In the genomic region with DNA sequence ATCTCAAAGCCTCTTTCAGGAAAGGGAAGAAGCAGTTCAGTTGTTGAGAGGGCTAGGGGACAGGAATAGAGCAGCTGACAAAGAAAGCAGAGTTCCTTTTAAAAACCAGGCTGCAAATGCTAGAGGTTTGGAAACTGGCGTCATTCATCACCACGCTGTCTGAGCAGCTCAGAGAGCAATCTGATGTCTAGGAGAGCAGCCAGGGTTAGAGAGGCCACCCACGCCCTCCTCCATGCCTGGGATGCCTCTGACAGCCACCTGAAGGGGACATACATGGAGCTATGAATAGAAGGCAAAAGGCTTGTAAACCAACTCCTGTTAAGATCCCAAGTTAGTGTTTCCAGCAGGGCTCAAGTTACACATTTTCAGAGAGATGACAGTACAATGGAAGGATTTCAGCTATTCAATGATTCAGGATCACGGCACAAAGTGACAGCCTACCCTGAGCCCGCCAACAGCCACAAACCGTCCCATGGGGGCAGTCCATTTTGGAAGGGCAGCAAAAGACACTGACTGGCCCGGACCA, we compare ENCODE assay signal across 16 cellular contexts. TPM values are rescaled to one million over a fixed set of nuclear protein-coding genes. Genes with fewer than 3 reads are reported as not detected.
DNase-seq lines count a peak whose midpoint lies in the region; ATAC-seq, FAIRE-seq and TF ChIP-seq lines count a peak whose summit lies in the region.
"Had no signal": no experiment of that assay in that cellular context is flagged by ENCODE, and none has a peak within 500 bp of the region (broad histone marks: within the 10 kb centered on the region; RNA-seq: fewer than 3 reads in every experiment).

No MANE protein-coding gene starts in this region.

- peaks cover 62% of the 10 kb centered on the region for H3K79me2 ChIP-seq in HepG2 (ENCODE audit: insufficient read depth, low read length)

- H3K36me3 Mint-ChIP-seq in activated CD4-positive, alpha-beta memory T cell treated with anti-CD3 and anti-CD28 coated beads for 36 hours = peaks cover 18% of the 10 kb centered on the region

- TF ChIP-seq RAD21 in HepG2 (CRISPR knock-in tag; IDR thresholded peaks at IDR 0.05) = no peak

- H2AFZ ChIP-seq in HepG2 (ENCODE audit: low read length) = no peak overlapping the region

- peaks cover 4% of the 10 kb centered on the region for H4K20me1 ChIP-seq in HepG2 (ENCODE audit: insufficient read depth, low read length)

- no peak overlapping the region for H3K4me2 ChIP-seq in HepG2 (ENCODE audit: low read depth, low read length)

- H3K27me3 Mint-ChIP-seq in activated CD4-positive, alpha-beta memory T cell treated with anti-CD3 and anti-CD28 coated beads for 36 hours = no peaks in the 10 kb centered on the region

- in situ Hi-C loops in HepG2 (cut with HindIII; ENCODE audit: extremely low pct_ligation_motif_present, low pct_unique_long_range_greater_than_20kb) = no loop called here

- no peak for TF ChIP-seq CTCF in HepG2 (CRISPR knock-in tag; IDR thresholded peaks at IDR 0.05)

- CTCF ChIA-PET in HepG2 (lab: Yijun Ruan, JAX; ENCODE audit: low intra/inter-chr PET ratio, low total read pairs) = no interaction called here
- CTCF ChIA-PET in activated CD4-positive, alpha-beta memory T cell treated with anti-CD3 and anti-CD28 coated beads for 36 hours (lab: Charles Lee) = no interaction called here

- H3K9ac ChIP-seq in HepG2 (ENCODE audit: insufficient read depth, low read depth, low read length) = no peak overlapping the region

- H3K4me1 Mint-ChIP-seq in activated CD4-positive, alpha-beta memory T cell treated with anti-CD3 and anti-CD28 coated beads for 36 hours (ENCODE audit: low read depth) = peaks cover 31% of the 10 kb centered on the region

- ATAC-seq in Right ventricle myocardium superior (ENCODE audit: poor library complexity) = peak; percentile 69
- peak; percentile 21; the same call in 2 of the 3 replicates for ATAC-seq in HepG2
- ATAC-seq in HG03571 (IDR thresholded peaks at IDR 0.05; ENCODE audit: unreplicated experiment) = no peak
- ATAC-seq: sciatic nerve had no signal

- no peak for FAIRE-seq in HepG2 (lab: Jason Lieb, UNC)
- FAIRE-seq in urothelium cell line (lab: Jason Lieb, UNC) = no peak

- POLR2A ChIA-PET in HepG2 (lab: Yijun Ruan, JAX) = interaction anchor here (1.9 to 2.3 kb wide), 2 partner anchors 11 to 21 kb away, joined by 9 read pairs; a partner anchor contains a TSS
- POLR2A ChIA-PET in activated CD4-positive, alpha-beta memory T cell treated with anti-CD3 and anti-CD28 coated beads for 36 hours (lab: Charles Lee) = no interaction called here

- no peaks in the 10 kb centered on the region for H3K9me3 ChIP-seq in HepG2 (ENCODE audit: low read length)

- no peak overlapping the region for H3K4me3 ChIP-seq in HepG2 (replicated peaks in 1 of 3; ENCODE audit: insufficient read depth in 1 of 3, low read depth in 2 of 3, low read length in 3 of 3)

- no peaks in the 10 kb centered on the region for H3K9me3 Mint-ChIP-seq in activated CD4-positive, alpha-beta memory T cell treated with anti-CD3 and anti-CD28 coated beads for 36 hours
- H3K9me3 Mint-ChIP-seq: T-helper 1 cell treated with Interleukin-12 subunit alpha and Interleukin-12 subunit beta and Interleukin-4 antibody, amounts not matched to agents 30 μg/mL and 1 μg/mL, for 36 hours had no signal

- H3K36me3 ChIP-seq in HepG2 (replicated peaks in 1 of 2; ENCODE audit: control insufficient read depth in 1 of 2, insufficient read depth in 2 of 2, low read length in 2 of 2) = peaks cover 19 to 41% of the 10 kb centered on the region in 2 experiments

- H3K27ac Mint-ChIP-seq in activated CD4-positive, alpha-beta memory T cell treated with anti-CD3 and anti-CD28 coated beads for 36 hours = no peak overlapping the region
- H3K27ac Mint-ChIP-seq: T-helper 1 cell treated with Interleukin-12 subunit alpha and Interleukin-12 subunit beta and Interleukin-4 antibody, amounts not matched to agents 30 μg/mL and 1 μg/mL, for 36 hours had no signal

- DNase-seq in Right ventricle myocardium superior = no peak
- no peak for DNase-seq in cardiac septum (ENCODE audit: low spot score)
- DNase-seq in caudate nucleus (lab: John Stamatoyannopoulos, UW) = peak in 46 of 61 donors; percentile 21 to 95 (median 70)
- DNase-seq in HepG2 (ENCODE audit: low spot score) = no peak
- DNase-seq in urothelium cell line (ENCODE audit: low spot score) = peak; percentile 26
- no peak for DNase-seq in activated CD4-positive, alpha-beta memory T cell treated with anti-CD3 and anti-CD28 coated beads for 36 hours
- no peak for DNase-seq in activated CD8-positive, alpha-beta memory T cell treated with anti-CD3 and anti-CD28 coated beads for 24 hours
- DNase-seq: activated CD8-positive, alpha-beta memory T cell treated with anti-CD3 and anti-CD28 coated beads, Interleukin-2, amount 50 U/mL, for 48 hours; effector CD8-positive, alpha-beta T cell; KG1; NCI-H524 treated with DMSO at 0.1 percent for 48 hours had no signal

- TF ChIP-seq EP300 in HepG2 (IDR thresholded peaks at IDR 0.05; ENCODE audit: low read depth in 2 of 2, low read length in 2 of 2) (no peak), HepG2 (CRISPR knock-in tag; IDR thresholded peaks at IDR 0.05; ENCODE audit: borderline replicate concordance) (no peak)

- H3K4me1 ChIP-seq in HepG2 (ENCODE audit: insufficient read depth, low read length) = peaks cover 22% of the 10 kb centered on the region

- no peaks in the 10 kb centered on the region for H3K27me3 ChIP-seq in HepG2 (ENCODE audit: control insufficient read depth in 1 of 2, insufficient read depth in 2 of 2, low read length in 2 of 2)

- peak in 1 of 2 experiments; percentile 22; a peak in 1 of 4 replicates for TF ChIP-seq POLR2A in HepG2 (IDR thresholded peaks at IDR 0.05; ENCODE audit: insufficient read depth in 1 of 2, low read depth in 2 of 2, low read length in 2 of 2)

- TSS peak; percentile 8 for BruUV-seq in HepG2 (replicated peaks; lab: Mats Ljungman, UMichigan)

- H3K27ac ChIP-seq in caudate nucleus (ENCODE audit: low read depth, low read length) (peak overlapping the region; percentile 24), HepG2 (ENCODE audit: extremely low read length, insufficient read depth, low read length) (peak overlapping the region; percentile 39)

- intact Hi-C loops in Right ventricle myocardium superior (cut with DNase I) = no loop called here
- intact Hi-C loops in cardiac septum (cut with DNase I) = no loop called here
- intact Hi-C loops in HepG2 (cut with micrococcal nuclease; ENCODE audit: unreplicated experiment) = no loop called here
- intact Hi-C loops in activated CD4-positive, alpha-beta memory T cell treated with anti-CD3 and anti-CD28 coated beads for 36 hours (cut with micrococcal nuclease) = no loop called here

- WGBS in HepG2 (ENCODE audit: low lambda C conversion rate) = 95% methylated on average over 7 of the region's 7 CpGs

- H3K4me3 Mint-ChIP-seq in activated CD4-positive, alpha-beta memory T cell treated with anti-CD3 and anti-CD28 coated beads for 36 hours = no peak overlapping the region
- H3K4me3 Mint-ChIP-seq: T-helper 1 cell treated with Interleukin-12 subunit alpha and Interleukin-12 subunit beta and Interleukin-4 antibody, amounts not matched to agents 30 μg/mL and 1 μg/mL, for 36 hours had no signal

RNA-seq across cellular contexts. Expression of a gene that starts 12.4 kb away (rescaled TPM):
- 38.6 TPM for total RNA-seq in Right ventricle myocardium superior
- total RNA-seq in cardiac septum = 43.9 TPM
- 110 and 136 TPM in 2 replicates for total RNA-seq in HepG2 (2016; rRNA removed; fragmentation: Illumina TruSeq; extraction: Trizol)
- total RNA-seq in HepG2 (2016; cell fraction: cytosol; rRNA removed; fragmentation: Illumina TruSeq; extraction: Trizol; ENCODE audit: low read depth) = 61.7 and 72.3 TPM in 2 replicates
- 112 and 128 TPM in 2 replicates for total RNA-seq in HepG2 (2016; cell fraction: insoluble cytoplasmic fraction; rRNA removed; fragmentation: Illumina TruSeq; extraction: Trizol)
- 97.4 and 130 TPM in 2 replicates for total RNA-seq in HepG2 (2016; cell fraction: membrane; rRNA removed; fragmentation: Illumina TruSeq; extraction: Trizol)
- total RNA-seq in HepG2 (2016; cell fraction: nucleus; rRNA removed; fragmentation: Illumina TruSeq; extraction: Trizol) = 58.3 and 58.4 TPM in 2 replicates
- 123 and 129 TPM in 2 replicates for polyA plus RNA-seq in HepG2 (2011; rRNA removed)
- polyA plus RNA-seq in HepG2 (2011; cell fraction: cytosol; rRNA removed) = 151 and 173 TPM in 2 replicates
- polyA plus RNA-seq in HepG2 (2011; cell fraction: nucleus; rRNA removed) = 63.1 and 63.8 TPM in 2 replicates
- polyA plus RNA-seq in HepG2 (2012) = 88.1 and 94.6 TPM in 2 replicates
- polyA plus RNA-seq in HepG2 (2016; cell fraction: cytosol; fragmentation: Illumina TruSeq; extraction: Trizol; ENCODE audit: low read depth) = 121 and 161 TPM in 2 replicates
- 256 and 287 TPM in 2 replicates for polyA plus RNA-seq in HepG2 (2016; cell fraction: insoluble cytoplasmic fraction; fragmentation: Illumina TruSeq; extraction: Trizol; ENCODE audit: low read depth)
- polyA plus RNA-seq in HepG2 (2016; cell fraction: membrane; fragmentation: Illumina TruSeq; extraction: Trizol; ENCODE audit: low read depth) = 158 and 192 TPM in 2 replicates
- 155 and 165 TPM in 2 replicates for polyA plus RNA-seq in HepG2 (2016; cell fraction: nucleus; fragmentation: Illumina TruSeq; extraction: Trizol; ENCODE audit: insufficient read depth, low read depth)
- 69.9 and 105 TPM in 2 replicates for polyA minus RNA-seq in HepG2 (2011; rRNA and poly(A)+ RNA removed; ENCODE audit: low replicate concordance)
- 30.2 and 31.4 TPM in 2 replicates for polyA minus RNA-seq in HepG2 (2011; cell fraction: cytosol; rRNA and poly(A)+ RNA removed)
- 15.9 and 19.8 TPM in 2 replicates for polyA minus RNA-seq in HepG2 (2011; cell fraction: nucleus; rRNA and poly(A)+ RNA removed)
- total RNA-seq in activated CD4-positive, alpha-beta memory T cell treated with anti-CD3 and anti-CD28 coated beads for 36 hours = 10 to 100 TPM; 47.8 to 52.4 TPM

RNA-seq across cellular contexts. Expression of a gene that starts 19.8 kb away (rescaled TPM):
- 0.11 TPM for total RNA-seq in Right ventricle myocardium superior
- not detected for total RNA-seq in cardiac septum
- 0.13 and 0.24 TPM in 2 replicates for total RNA-seq in HepG2 (2016; rRNA removed; fragmentation: Illumina TruSeq; extraction: Trizol)
- total RNA-seq in HepG2 (2016; cell fraction: cytosol; rRNA removed; fragmentation: Illumina TruSeq; extraction: Trizol; ENCODE audit: low read depth) = not detected in 2 replicates
- total RNA-seq in HepG2 (2016; cell fraction: insoluble cytoplasmic fraction; rRNA removed; fragmentation: Illumina TruSeq; extraction: Trizol) = 0.09 and 0.24 TPM in 2 replicates
- 0.14 and 0.19 TPM in 2 replicates for total RNA-seq in HepG2 (2016; cell fraction: membrane; rRNA removed; fragmentation: Illumina TruSeq; extraction: Trizol)
- 0.25 TPM in 1 of 2 replicates, not detected in the other for total RNA-seq in HepG2 (2016; cell fraction: nucleus; rRNA removed; fragmentation: Illumina TruSeq; extraction: Trizol)
- 0.05 and 0.31 TPM in 2 replicates for polyA plus RNA-seq in HepG2 (2011; rRNA removed)
- 0.07 and 0.10 TPM in 2 replicates for polyA plus RNA-seq in HepG2 (2011; cell fraction: cytosol; rRNA removed)
- polyA plus RNA-seq in HepG2 (2011; cell fraction: nucleus; rRNA removed) = 0.66 and 1.2 TPM in 2 replicates
- 0.28 and 0.44 TPM in 2 replicates for polyA plus RNA-seq in HepG2 (2012)
- not detected in 2 replicates for polyA plus RNA-seq in HepG2 (2016; cell fraction: cytosol; fragmentation: Illumina TruSeq; extraction: Trizol; ENCODE audit: low read depth)
- polyA plus RNA-seq in HepG2 (2016; cell fraction: insoluble cytoplasmic fraction; fragmentation: Illumina TruSeq; extraction: Trizol; ENCODE audit: low read depth) = not detected in 2 replicates
- polyA plus RNA-seq in HepG2 (2016; cell fraction: membrane; fragmentation: Illumina TruSeq; extraction: Trizol; ENCODE audit: low read depth) = 0.09 and 0.14 TPM in 2 replicates
- 0.55 and 0.56 TPM in 2 replicates for polyA plus RNA-seq in HepG2 (2016; cell fraction: nucleus; fragmentation: Illumina TruSeq; extraction: Trizol; ENCODE audit: insufficient read depth, low read depth)
- polyA minus RNA-seq in HepG2 (2011; rRNA and poly(A)+ RNA removed; ENCODE audit: low replicate concordance) = 0.22 TPM in 1 of 2 replicates, not detected in the other
- polyA minus RNA-seq in HepG2 (2011; cell fraction: cytosol; rRNA and poly(A)+ RNA removed) = not detected in 2 replicates
- not detected in 2 replicates for polyA minus RNA-seq in HepG2 (2011; cell fraction: nucleus; rRNA and poly(A)+ RNA removed)
- total RNA-seq in activated CD4-positive, alpha-beta memory T cell treated with anti-CD3 and anti-CD28 coated beads for 36 hours = not detected
- total RNA-seq: A673, kidney epithelial cell, sciatic nerve had no signal

RNA-seq across cellular contexts. Expression of a gene that starts 21.3 kb away (rescaled TPM):
- 22.6 TPM for total RNA-seq in Right ventricle myocardium superior
- total RNA-seq in cardiac septum = 17.3 TPM
- total RNA-seq in HepG2 (2016; rRNA removed; fragmentation: Illumina TruSeq; extraction: Trizol) = 20.2 and 29.1 TPM in 2 replicates
- total RNA-seq in HepG2 (2016; cell fraction: cytosol; rRNA removed; fragmentation: Illumina TruSeq; extraction: Trizol; ENCODE audit: low read depth) = 4.7 and 4.9 TPM in 2 replicates
- 16.6 and 30.9 TPM in 2 replicates for total RNA-seq in HepG2 (2016; cell fraction: insoluble cytoplasmic fraction; rRNA removed; fragmentation: Illumina TruSeq; extraction: Trizol)
- 7.0 and 9.1 TPM in 2 replicates for total RNA-seq in HepG2 (2016; cell fraction: membrane; rRNA removed; fragmentation: Illumina TruSeq; extraction: Trizol)
- 51.9 and 59.6 TPM in 2 replicates for total RNA-seq in HepG2 (2016; cell fraction: nucleus; rRNA removed; fragmentation: Illumina TruSeq; extraction: Trizol)
- 90.4 and 126 TPM in 2 replicates for polyA plus RNA-seq in HepG2 (2011; rRNA removed)
- polyA plus RNA-seq in HepG2 (2011; cell fraction: cytosol; rRNA removed) = 13.5 and 18.5 TPM in 2 replicates
- polyA plus RNA-seq in HepG2 (2011; cell fraction: nucleus; rRNA removed) = 978 and 1,153 TPM in 2 replicates
- polyA plus RNA-seq in HepG2 (2012) = 38.7 and 62.0 TPM in 2 replicates
- polyA plus RNA-seq in HepG2 (2016; cell fraction: cytosol; fragmentation: Illumina TruSeq; extraction: Trizol; ENCODE audit: low read depth) = 3.5 and 4.1 TPM in 2 replicates
- 24.7 and 33.4 TPM in 2 replicates for polyA plus RNA-seq in HepG2 (2016; cell fraction: insoluble cytoplasmic fraction; fragmentation: Illumina TruSeq; extraction: Trizol; ENCODE audit: low read depth)
- polyA plus RNA-seq in HepG2 (2016; cell fraction: membrane; fragmentation: Illumina TruSeq; extraction: Trizol; ENCODE audit: low read depth) = 7.9 and 9.2 TPM in 2 replicates
- 347 and 353 TPM in 2 replicates for polyA plus RNA-seq in HepG2 (2016; cell fraction: nucleus; fragmentation: Illumina TruSeq; extraction: Trizol; ENCODE audit: insufficient read depth, low read depth)
- 33.5 and 71.7 TPM in 2 replicates for polyA minus RNA-seq in HepG2 (2011; rRNA and poly(A)+ RNA removed; ENCODE audit: low replicate concordance)
- 7.8 and 9.6 TPM in 2 replicates for polyA minus RNA-seq in HepG2 (2011; cell fraction: cytosol; rRNA and poly(A)+ RNA removed)
- polyA minus RNA-seq in HepG2 (2011; cell fraction: nucleus; rRNA and poly(A)+ RNA removed) = 54.6 and 61.9 TPM in 2 replicates
- total RNA-seq in activated CD4-positive, alpha-beta memory T cell treated with anti-CD3 and anti-CD28 coated beads for 36 hours = 10 to 100 TPM; 38.6 to 41.0 TPM

RNA-seq across cellular contexts. Expression of a gene that starts 29.9 kb away (rescaled TPM):
- total RNA-seq in Right ventricle myocardium superior (2.5 TPM), cardiac septum (4.5 TPM), HepG2 (2016; rRNA removed; fragmentation: Illumina TruSeq; extraction: Trizol) (3.9 and 6.7 TPM in 2 replicates)
- 1.6 TPM in 2 replicates for total RNA-seq in HepG2 (2016; cell fraction: cytosol; rRNA removed; fragmentation: Illumina TruSeq; extraction: Trizol; ENCODE audit: low read depth)
- total RNA-seq in HepG2 (2016; cell fraction: insoluble cytoplasmic fraction; rRNA removed; fragmentation: Illumina TruSeq; extraction: Trizol) = 4.7 and 7.5 TPM in 2 replicates
- 2.1 and 3.5 TPM in 2 replicates for total RNA-seq in HepG2 (2016; cell fraction: membrane; rRNA removed; fragmentation: Illumina TruSeq; extraction: Trizol)
- total RNA-seq in HepG2 (2016; cell fraction: nucleus; rRNA removed; fragmentation: Illumina TruSeq; extraction: Trizol) = 6.4 and 10.0 TPM in 2 replicates
- polyA plus RNA-seq in HepG2 (2011; rRNA removed) = 7.8 and 13.5 TPM in 2 replicates
- polyA plus RNA-seq in HepG2 (2011; cell fraction: cytosol; rRNA removed) = 5.7 TPM in 2 replicates
- polyA plus RNA-seq in HepG2 (2011; cell fraction: nucleus; rRNA removed) = 29.5 and 34.5 TPM in 2 replicates
- 4.3 and 5.5 TPM in 2 replicates for polyA plus RNA-seq in HepG2 (2012)
- 0.87 and 1.1 TPM in 2 replicates for polyA plus RNA-seq in HepG2 (2016; cell fraction: cytosol; fragmentation: Illumina TruSeq; extraction: Trizol; ENCODE audit: low read depth)
- 3.0 and 5.2 TPM in 2 replicates for polyA plus RNA-seq in HepG2 (2016; cell fraction: insoluble cytoplasmic fraction; fragmentation: Illumina TruSeq; extraction: Trizol; ENCODE audit: low read depth)
- polyA plus RNA-seq in HepG2 (2016; cell fraction: membrane; fragmentation: Illumina TruSeq; extraction: Trizol; ENCODE audit: low read depth) = 1.7 and 1.9 TPM in 2 replicates
- 16.3 and 17.6 TPM in 2 replicates for polyA plus RNA-seq in HepG2 (2016; cell fraction: nucleus; fragmentation: Illumina TruSeq; extraction: Trizol; ENCODE audit: insufficient read depth, low read depth)
- polyA minus RNA-seq in HepG2 (2011; rRNA and poly(A)+ RNA removed; ENCODE audit: low replicate concordance) = 0.58 and 15.8 TPM in 2 replicates
- 1.7 and 2.0 TPM in 2 replicates for polyA minus RNA-seq in HepG2 (2011; cell fraction: cytosol; rRNA and poly(A)+ RNA removed)
- 6.4 and 9.6 TPM in 2 replicates for polyA minus RNA-seq in HepG2 (2011; cell fraction: nucleus; rRNA and poly(A)+ RNA removed)
- 10 to 100 TPM; 38.1 to 38.4 TPM for total RNA-seq in activated CD4-positive, alpha-beta memory T cell treated with anti-CD3 and anti-CD28 coated beads for 36 hours

RNA-seq across cellular contexts. Expression of a gene that starts 38.5 kb away (rescaled TPM):
- total RNA-seq in Right ventricle myocardium superior (0.13 TPM), cardiac septum (not detected), HepG2 (2016; rRNA removed; fragmentation: Illumina TruSeq; extraction: Trizol) (0.09 TPM in 1 of 2 replicates, not detected in the other)
- total RNA-seq in HepG2 (2016; cell fraction: cytosol; rRNA removed; fragmentation: Illumina TruSeq; extraction: Trizol; ENCODE audit: low read depth) = 0.09 TPM in 1 of 2 replicates, not detected in the other
- total RNA-seq in HepG2 (2016; cell fraction: insoluble cytoplasmic fraction; rRNA removed; fragmentation: Illumina TruSeq; extraction: Trizol) = 0.06 TPM in 1 of 2 replicates, not detected in the other
- total RNA-seq in HepG2 (2016; cell fraction: membrane; rRNA removed; fragmentation: Illumina TruSeq; extraction: Trizol) = 0.06 and 0.10 TPM in 2 replicates
- 0.09 TPM in 1 of 2 replicates, not detected in the other for total RNA-seq in HepG2 (2016; cell fraction: nucleus; rRNA removed; fragmentation: Illumina TruSeq; extraction: Trizol)
- polyA plus RNA-seq in HepG2 (2011; rRNA removed) = 0.01 and 0.04 TPM in 2 replicates
- 0.03 and 0.04 TPM in 2 replicates for polyA plus RNA-seq in HepG2 (2011; cell fraction: cytosol; rRNA removed)
- 0.19 and 0.34 TPM in 2 replicates for polyA plus RNA-seq in HepG2 (2011; cell fraction: nucleus; rRNA removed)
- polyA plus RNA-seq in HepG2 (2012) = 0.03 TPM in 1 of 2 replicates, not detected in the other
- polyA plus RNA-seq in HepG2 (2016; cell fraction: cytosol; fragmentation: Illumina TruSeq; extraction: Trizol; ENCODE audit: low read depth) = 0.18 and 0.19 TPM in 2 replicates
- 0.08 TPM in 2 replicates for polyA plus RNA-seq in HepG2 (2016; cell fraction: insoluble cytoplasmic fraction; fragmentation: Illumina TruSeq; extraction: Trizol; ENCODE audit: low read depth)
- polyA plus RNA-seq in HepG2 (2016; cell fraction: membrane; fragmentation: Illumina TruSeq; extraction: Trizol; ENCODE audit: low read depth) = 0.15 and 0.30 TPM in 2 replicates
- 0.19 and 0.20 TPM in 2 replicates for polyA plus RNA-seq in HepG2 (2016; cell fraction: nucleus; fragmentation: Illumina TruSeq; extraction: Trizol; ENCODE audit: insufficient read depth, low read depth)
- polyA minus RNA-seq in HepG2 (2011; rRNA and poly(A)+ RNA removed; ENCODE audit: low replicate concordance) = 0.24 TPM in 1 of 2 replicates, not detected in the other
- polyA minus RNA-seq in HepG2 (2011; cell fraction: cytosol; rRNA and poly(A)+ RNA removed) = not detected in 2 replicates
- not detected in 2 replicates for polyA minus RNA-seq in HepG2 (2011; cell fraction: nucleus; rRNA and poly(A)+ RNA removed)
- total RNA-seq in activated CD4-positive, alpha-beta memory T cell treated with anti-CD3 and anti-CD28 coated beads for 36 hours = under 1 TPM; 0.39 to 0.40 TPM
- total RNA-seq: kidney epithelial cell had no signal

Comparison
In these comparisons a context has a peak if more than half of its experiments do, and no peak if none do; other contexts are left out.
1. DNase-seq: peak in caudate nucleus (46 of 61) and urothelium cell line (single experiment); none in Right ventricle myocardium superior (single experiment), cardiac septum (single experiment), HepG2 (single experiment), activated CD4-positive, alpha-beta memory T cell treated with anti-CD3 and anti-CD28 coated beads for 36 hours (single experiment) and activated CD8-positive, alpha-beta memory T cell treated with anti-CD3 and anti-CD28 coated beads for 24 hours (single experiment).